ENCODE assay signal across 8 cellular contexts in genomic region chr3:124812291-124813265, GRCh38.
DNase-seq lines count a peak whose midpoint lies in the region; ATAC-seq and TF ChIP-seq lines count a peak whose summit lies in the region.

No MANE protein-coding gene starts in this region.

- H3K27me3 Mint-ChIP-seq in nephron progenitor cell (ENCODE audit: low read depth, poor library complexity) = no peaks in the 10 kb centered on the region

- no peaks in the 10 kb centered on the region for H3K9me3 ChIP-seq in BLaER1 treated with 17β-estradiol and CSF1 and Interleukin-3, amounts not matched to agents 10 nM and 100 nM (replicated peaks in 1 of 11)

- peak overlapping the region; percentile 78 for H3K27ac Mint-ChIP-seq in nephron progenitor cell

- no peak overlapping the region for H3K4me3 ChIP-seq in BLaER1 treated with 17β-estradiol and CSF1 and Interleukin-3, amounts not matched to agents 10 nM and 100 nM

- H3K36me3 Mint-ChIP-seq in nephron progenitor cell (ENCODE audit: low read depth) = peaks cover 33% of the 10 kb centered on the region

- H3K27ac ChIP-seq in BLaER1 treated with 17β-estradiol and CSF1 and Interleukin-3, amounts not matched to agents 10 nM and 100 nM = no peak overlapping the region

- TF ChIP-seq CTCF in nephron progenitor cell (IDR thresholded peaks at IDR 0.05) = no peak

- H4K20me1 ChIP-seq in BLaER1 treated with 17β-estradiol and CSF1 and Interleukin-3, amounts not matched to agents 10 nM and 100 nM = no peaks in the 10 kb centered on the region; a peak in 1 of 22 replicates

- peaks cover 7 to 36% (median 23%) of the 10 kb centered on the region in 10 experiments; a peak in 18 of 20 replicates for H3K4me1 ChIP-seq in BLaER1 treated with 17β-estradiol and CSF1 and Interleukin-3, amounts not matched to agents 10 nM and 100 nM

- peak; percentile 51 for DNase-seq in NCI-H2171 treated with DMSO at 0.1 percent for 48 hours (lab: John Stamatoyannopoulos, UW)
- no peak for DNase-seq in nephron progenitor cell
- no peak for DNase-seq in OCI-M2 (lab: John Stamatoyannopoulos, UW; ENCODE audit: unreplicated experiment)
- DNase-seq in NCI-H1048 (lab: John Stamatoyannopoulos, UW) = no peak

- H3K9ac ChIP-seq in BLaER1 treated with 17β-estradiol and CSF1 and Interleukin-3, amounts not matched to agents 10 nM and 100 nM = no peak overlapping the region

- ATAC-seq in esophagus mucosa (peak; percentile 40), GM19328 (IDR thresholded peaks at IDR 0.05; ENCODE audit: unreplicated experiment) (no peak), HG03571 (IDR thresholded peaks at IDR 0.05; ENCODE audit: unreplicated experiment) (no peak)

- no peak overlapping the region for H3K4me3 Mint-ChIP-seq in nephron progenitor cell

- no peaks in the 10 kb centered on the region for H3K27me3 ChIP-seq in BLaER1 treated with 17β-estradiol and CSF1 and Interleukin-3, amounts not matched to agents 10 nM and 100 nM

- peak overlapping the region in 7 of 11 experiments; percentile 4 to 54 (median 17); a peak in 8 of 22 replicates for H3K4me2 ChIP-seq in BLaER1 treated with 17β-estradiol and CSF1 and Interleukin-3, amounts not matched to agents 10 nM and 100 nM

- peaks cover 33% of the 10 kb centered on the region for H3K4me1 Mint-ChIP-seq in nephron progenitor cell

- H3K36me3 ChIP-seq in BLaER1 treated with 17β-estradiol and CSF1 and Interleukin-3, amounts not matched to agents 10 nM and 100 nM = peaks cover 0 to 36% (median 0%) of the 10 kb centered on the region in 11 experiments; a peak in 5 of 22 replicates

- no peaks in the 10 kb centered on the region for H3K9me3 Mint-ChIP-seq in nephron progenitor cell
